ENCODE assay signal across 8 cellular contexts in the genomic region with DNA sequence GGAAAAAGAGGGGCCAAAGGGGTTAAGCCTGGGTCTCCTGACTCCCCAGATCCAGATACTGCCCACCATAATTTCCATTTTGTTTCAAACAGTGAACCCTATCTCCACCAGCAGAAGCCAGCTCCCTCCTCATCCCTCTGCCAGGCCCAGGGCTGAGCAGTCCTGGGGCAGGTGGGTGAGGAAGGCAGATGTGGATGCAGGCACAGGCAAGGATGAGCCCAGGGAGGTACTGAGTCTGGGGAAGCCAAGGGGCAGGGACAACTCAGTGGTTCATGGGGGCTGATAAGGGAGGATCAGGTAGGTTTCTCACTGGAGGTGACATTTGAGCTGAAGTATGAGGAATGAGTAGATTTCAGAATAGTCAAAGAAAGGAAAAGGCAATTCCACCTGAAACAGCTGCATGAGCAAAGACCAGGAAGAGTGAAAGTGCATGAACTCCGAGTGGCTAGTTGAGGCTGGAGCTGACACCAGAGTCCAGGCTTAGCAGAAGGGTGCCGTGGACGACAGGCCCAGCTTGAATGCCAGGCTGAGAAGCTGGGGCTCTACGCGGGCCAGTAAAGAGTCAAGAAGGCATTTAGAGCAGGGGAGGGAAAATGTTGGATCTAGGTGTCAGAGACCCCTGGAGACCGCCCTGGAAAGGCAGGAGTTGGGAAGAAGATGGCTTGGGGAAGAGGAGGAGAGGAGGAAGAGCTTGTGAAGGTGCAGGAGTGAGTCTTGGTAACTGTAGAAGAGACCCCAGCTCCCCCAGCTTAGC. TPM values are rescaled to one million over a fixed set of nuclear protein-coding genes. Genes with fewer than 3 reads are reported as not detected.
DNase-seq lines count a peak whose midpoint lies in the region; TF ChIP-seq lines count a peak whose summit lies in the region.

No MANE protein-coding gene starts in this region.

- H3K4me3 ChIP-seq in kidney epithelial cell (ENCODE audit: low read depth, low read length) = peak overlapping the region; percentile 62

- H3K36me3 Mint-ChIP-seq in activated CD4-positive, alpha-beta T cell treated with anti-CD3 and anti-CD28 coated beads, Interleukin-2, amount 10 ng/mL, durations not matched to agents 7 days and 5 days (ENCODE audit: low read depth) = peaks cover 20% of the 10 kb centered on the region
- no peaks in the 10 kb centered on the region for H3K36me3 Mint-ChIP-seq in activated naive CD8-positive, alpha-beta T cell treated with anti-CD3 and anti-CD28 coated beads for 36 hours

- peak overlapping the region; percentile 94 for H3K27ac Mint-ChIP-seq in activated CD4-positive, alpha-beta T cell treated with anti-CD3 and anti-CD28 coated beads, Interleukin-2, amount 10 ng/mL, durations not matched to agents 7 days and 5 days
- peak overlapping the region; percentile 80 for H3K27ac Mint-ChIP-seq in activated naive CD8-positive, alpha-beta T cell treated with anti-CD3 and anti-CD28 coated beads for 36 hours

- CTCF ChIA-PET in activated CD4-positive, alpha-beta T cell treated with anti-CD3 and anti-CD28 coated beads, Interleukin-2, amount 10 ng/mL, durations not matched to agents 7 days and 5 days (lab: Charles Lee) = interaction anchor here (0.9 to 5.0 kb wide), 19 partner anchors 9 to 155 kb away, joined by 3 to 36 read pairs (median 6); a partner anchor contains a TSS

- POLR2A ChIA-PET in activated CD4-positive, alpha-beta T cell treated with anti-CD3 and anti-CD28 coated beads, Interleukin-2, amount 10 ng/mL, durations not matched to agents 7 days and 5 days (lab: Charles Lee) = interaction anchor here (0.9 kb wide), 1 partner anchor 9 kb away, joined by 3 read pairs; no protein-coding TSS in a partner anchor

- no peak for TF ChIP-seq CTCF in kidney epithelial cell (IDR thresholded peaks at IDR 0.05; ENCODE audit: insufficient read depth, low read length, poor library complexity, severe bottlenecking)

- H3K27ac ChIP-seq in temporal lobe (ENCODE audit: low read depth, low read length) = peak overlapping the region; percentile 97

- H3K27me3 Mint-ChIP-seq in activated CD4-positive, alpha-beta T cell treated with anti-CD3 and anti-CD28 coated beads, Interleukin-2, amount 10 ng/mL, durations not matched to agents 7 days and 5 days = no peaks in the 10 kb centered on the region
- no peaks in the 10 kb centered on the region for H3K27me3 Mint-ChIP-seq in activated naive CD8-positive, alpha-beta T cell treated with anti-CD3 and anti-CD28 coated beads for 36 hours

- peaks cover 60% of the 10 kb centered on the region for H3K4me1 Mint-ChIP-seq in activated CD4-positive, alpha-beta T cell treated with anti-CD3 and anti-CD28 coated beads, Interleukin-2, amount 10 ng/mL, durations not matched to agents 7 days and 5 days
- peaks cover 53% of the 10 kb centered on the region for H3K4me1 Mint-ChIP-seq in activated naive CD8-positive, alpha-beta T cell treated with anti-CD3 and anti-CD28 coated beads for 36 hours

- H3K4me3 Mint-ChIP-seq in activated CD4-positive, alpha-beta T cell treated with anti-CD3 and anti-CD28 coated beads, Interleukin-2, amount 10 ng/mL, durations not matched to agents 7 days and 5 days = peak overlapping the region; percentile 86
- peak overlapping the region; percentile 78 for H3K4me3 Mint-ChIP-seq in activated naive CD8-positive, alpha-beta T cell treated with anti-CD3 and anti-CD28 coated beads for 36 hours

- no peaks in the 10 kb centered on the region for H3K9me3 Mint-ChIP-seq in activated CD4-positive, alpha-beta T cell treated with anti-CD3 and anti-CD28 coated beads, Interleukin-2, amount 10 ng/mL, durations not matched to agents 7 days and 5 days
- no peaks in the 10 kb centered on the region for H3K9me3 Mint-ChIP-seq in activated naive CD8-positive, alpha-beta T cell treated with anti-CD3 and anti-CD28 coated beads for 36 hours

- peaks cover 1% of the 10 kb centered on the region for H3K36me3 ChIP-seq in kidney epithelial cell (ENCODE audit: control insufficient read depth, insufficient read depth, low read length)

- no peak for DNase-seq in activated CD4-positive, alpha-beta T cell treated with anti-CD3 and anti-CD28 coated beads, Interleukin-2, amount 10 ng/mL, durations not matched to agents 7 days and 5 days
- DNase-seq in activated CD4-positive, alpha-beta T cell treated with anti-CD3 and anti-CD28 coated beads, Interleukin-2, amount 50 U/mL, for 1 hour = no peak
- no peak for DNase-seq in activated naive CD8-positive, alpha-beta T cell treated with anti-CD3 and anti-CD28 coated beads for 36 hours
- DNase-seq in kidney epithelial cell (ENCODE audit: low read depth) (no peak), NCI-H524 (lab: John Stamatoyannopoulos, UW) (no peak), HCEC 1CT (no peak)
- DNase-seq in stimulated activated naive CD4-positive, alpha-beta T cell (lab: John Stamatoyannopoulos, UW) = no peak

- H3K27me3 ChIP-seq in kidney epithelial cell (ENCODE audit: control insufficient read depth, insufficient read depth, low read length) = no peaks in the 10 kb centered on the region

RNA-seq across cellular contexts. Expression of a gene that starts 10.3 kb away (rescaled TPM):
- 10 to 100 TPM; 69.3 to 81.0 TPM for total RNA-seq in activated CD4-positive, alpha-beta T cell treated with anti-CD3 and anti-CD28 coated beads, Interleukin-2, amount 10 ng/mL, durations not matched to agents 7 days and 5 days
- total RNA-seq in activated naive CD8-positive, alpha-beta T cell treated with anti-CD3 and anti-CD28 coated beads for 36 hours = 10 to 100 TPM; 43.8 to 50.4 TPM
- 39.4 and 41.7 TPM in 2 replicates for total RNA-seq in kidney epithelial cell
- 29.7 TPM for total RNA-seq in temporal lobe

RNA-seq across cellular contexts. Expression of a gene that starts 22.6 kb away (rescaled TPM):
- under 1 TPM; 0.54 to 0.62 TPM for total RNA-seq in activated CD4-positive, alpha-beta T cell treated with anti-CD3 and anti-CD28 coated beads, Interleukin-2, amount 10 ng/mL, durations not matched to agents 7 days and 5 days
- under 1 TPM; 0.52 to 0.92 TPM for total RNA-seq in activated naive CD8-positive, alpha-beta T cell treated with anti-CD3 and anti-CD28 coated beads for 36 hours
- total RNA-seq in kidney epithelial cell (0.55 and 0.92 TPM in 2 replicates), temporal lobe (3.0 TPM)

RNA-seq across cellular contexts. Expression of a gene that starts 23.1 kb away (rescaled TPM):
- 10 to 100 TPM; 43.5 to 46.6 TPM for total RNA-seq in activated CD4-positive, alpha-beta T cell treated with anti-CD3 and anti-CD28 coated beads, Interleukin-2, amount 10 ng/mL, durations not matched to agents 7 days and 5 days
- total RNA-seq in activated naive CD8-positive, alpha-beta T cell treated with anti-CD3 and anti-CD28 coated beads for 36 hours = 10 to 100 TPM; 38.1 to 38.4 TPM
- total RNA-seq in kidney epithelial cell (106 and 113 TPM in 2 replicates), temporal lobe (178 TPM)

RNA-seq across cellular contexts. Expression of a gene that starts 24.4 kb away (rescaled TPM):
- total RNA-seq in activated CD4-positive, alpha-beta T cell treated with anti-CD3 and anti-CD28 coated beads, Interleukin-2, amount 10 ng/mL, durations not matched to agents 7 days and 5 days = 10 to 100 TPM; 56.5 to 57.9 TPM
- total RNA-seq in activated naive CD8-positive, alpha-beta T cell treated with anti-CD3 and anti-CD28 coated beads for 36 hours = 10 to 100 TPM; 62.9 to 66.0 TPM
- 31.6 and 48.8 TPM in 2 replicates for total RNA-seq in kidney epithelial cell
- total RNA-seq in temporal lobe = 5.7 TPM

RNA-seq across cellular contexts. Expression of a gene that starts 33.8 kb away (rescaled TPM):
- not detected for total RNA-seq in activated CD4-positive, alpha-beta T cell treated with anti-CD3 and anti-CD28 coated beads, Interleukin-2, amount 10 ng/mL, durations not matched to agents 7 days and 5 days
- 1 to 10 TPM; 1.1 to 3.2 TPM for total RNA-seq in activated naive CD8-positive, alpha-beta T cell treated with anti-CD3 and anti-CD28 coated beads for 36 hours
- total RNA-seq in kidney epithelial cell = 0.54 and 4.9 TPM in 2 replicates
- total RNA-seq in temporal lobe = 54.6 TPM
